8 cellular contexts compared by ENCODE assay signal in genomic region chr4:105707783-105708182, GRCh38. TPM values are rescaled to one million over a fixed set of nuclear protein-coding genes. Genes with fewer than 3 reads are reported as not detected.
DNase-seq lines count a peak whose midpoint lies in the region; ATAC-seq and TF ChIP-seq lines count a peak whose summit lies in the region.

No MANE protein-coding gene starts in this region.

- DNase-seq in cardiac muscle cell (ENCODE audit: low read depth in 1 of 2, low spot score in 1 of 2), result peak in 1 of 2 donors; percentile 5
- DNase-seq in left cardiac atrium, result no peak
- DNase-seq in mammary epithelial cell, result no peak
- no peak for DNase-seq in mesenchymal stem cell
- DNase-seq in effector CD8-positive, alpha-beta T cell (lab: John Stamatoyannopoulos, UW), result no peak
- no peak for DNase-seq in NCI-H187 (lab: John Stamatoyannopoulos, UW)
- DNase-seq in GDM1 (lab: John Stamatoyannopoulos, UW), result no peak

- peak overlapping the region; percentile 97 for H2AFZ ChIP-seq in mammary epithelial cell (ENCODE audit: low read depth, low read length)
- no peak overlapping the region for H2AFZ ChIP-seq in mesenchymal stem cell (ENCODE audit: low read depth, low read length)

- peak overlapping the region in 1 of 2 experiments; percentile 91 for H3K4ac ChIP-seq in mesenchymal stem cell (ENCODE audit: low read depth in 1 of 2, low read length in 2 of 2)

- H3K27ac ChIP-seq in cardiac muscle cell, result peak overlapping the region; percentile 94
- H3K27ac ChIP-seq in mammary epithelial cell (ENCODE audit: insufficient read depth, low read depth, low read length), result peak overlapping the region; percentile 82
- peak overlapping the region; percentile 90 for H3K27ac ChIP-seq in mesenchymal stem cell (ENCODE audit: low read length, poor library complexity, severe bottlenecking)
- H3K27ac ChIP-seq in urinary bladder (ENCODE audit: low read depth), result no peak overlapping the region

- peak overlapping the region; percentile 96 for H3K4me2 ChIP-seq in mammary epithelial cell (ENCODE audit: insufficient read depth, low read depth, low read length)
- peak overlapping the region; percentile 89 for H3K4me2 ChIP-seq in mesenchymal stem cell (ENCODE audit: low read length, poor library complexity, severe bottlenecking)

- H3K79me2 ChIP-seq in mammary epithelial cell (ENCODE audit: insufficient read depth, low read length), result peaks cover 90% of the 10 kb centered on the region

- no peak for ATAC-seq in left cardiac atrium

- dilution Hi-C loops in mammary epithelial cell (cut with HindIII; ENCODE audit: low sequenced_read_pairs), result no loop called here

- in situ Hi-C loops in mammary epithelial cell (cut with MboI; ENCODE audit: low sequenced_read_pairs in 2 of 2), result no loop called here

- peak overlapping the region; percentile 89 for H3K4me3 ChIP-seq in cardiac muscle cell
- peak overlapping the region; percentile 75 to 78 (median 77) for H3K4me3 ChIP-seq in mammary epithelial cell (replicated peaks in 1 of 3; ENCODE audit: insufficient read depth in 1 of 3, low read depth in 2 of 3, low read length in 3 of 3)
- peak overlapping the region; percentile 96 to 100 for H3K4me3 ChIP-seq in mesenchymal stem cell (ENCODE audit: insufficient read depth in 1 of 2, low read depth in 1 of 2, low read length in 2 of 2)
- peak overlapping the region; percentile 90 for H3K4me3 ChIP-seq in urinary bladder (ENCODE audit: low read depth, low read length)

- no peak overlapping the region for H4K8ac ChIP-seq in mesenchymal stem cell (ENCODE audit: low read length)

- H4K20me1 ChIP-seq in mammary epithelial cell (ENCODE audit: insufficient read depth, low read length), result no peaks in the 10 kb centered on the region

- H2BK15ac ChIP-seq in mesenchymal stem cell (ENCODE audit: low read depth, poor library complexity, severe bottlenecking), result no peak overlapping the region

- H2BK12ac ChIP-seq in mesenchymal stem cell (ENCODE audit: low read length in 2 of 2), result no peak overlapping the region

- no peak overlapping the region for H2BK120ac ChIP-seq in mesenchymal stem cell (ENCODE audit: low read depth, low read length)

- H3K9ac ChIP-seq in mammary epithelial cell (ENCODE audit: insufficient read depth, low read length) (peak overlapping the region; percentile 84), mesenchymal stem cell (ENCODE audit: low read length) (peak overlapping the region; percentile 95)

- BruUV-seq in mammary epithelial cell (replicated peaks; lab: Mats Ljungman, UMichigan), result no TSS peak

- H3K4me1 ChIP-seq in cardiac muscle cell (ENCODE audit: low read depth) (peaks cover 11% of the 10 kb centered on the region), mammary epithelial cell (ENCODE audit: insufficient read depth, low read length) (peaks cover 11% of the 10 kb centered on the region), mesenchymal stem cell (ENCODE audit: control insufficient read depth, insufficient read depth, low read depth, low read length) (no peaks in the 10 kb centered on the region), urinary bladder (ENCODE audit: insufficient read depth) (no peaks in the 10 kb centered on the region)

- CTCF ChIA-PET in mammary epithelial cell (lab: Charles Lee; ENCODE audit: low non-redundant PET), result interaction anchor here (0.6 kb wide), 1 partner anchor 591 kb away, joined by 6 read pairs; no protein-coding TSS in a partner anchor

- H3K79me1 ChIP-seq in mesenchymal stem cell (replicated peaks; ENCODE audit: low read length, poor library complexity, severe bottlenecking), result peaks cover 18% of the 10 kb centered on the region

- no peak overlapping the region for H3K23ac ChIP-seq in mesenchymal stem cell (ENCODE audit: low read length in 2 of 2)

- no peak overlapping the region for H2BK5ac ChIP-seq in mesenchymal stem cell (ENCODE audit: low read depth, low read length, poor library complexity, severe bottlenecking)

- TF ChIP-seq CTCF in cardiac muscle cell (IDR thresholded peaks at IDR 0.05; ENCODE audit: low read depth, low read length) (no peak), mammary epithelial cell (conservative IDR thresholded peaks at IDR 0.05 in 1 of 2, IDR thresholded peaks at IDR 0.05 in 1 of 2; ENCODE audit: extremely low read depth in 1 of 2, insufficient read depth in 1 of 2, low read depth in 1 of 2, low read length in 2 of 2) (no peak)

- no peak overlapping the region for H4K91ac ChIP-seq in mesenchymal stem cell (ENCODE audit: low read length)

- no peaks in the 10 kb centered on the region for H3K9me3 ChIP-seq in cardiac muscle cell (ENCODE audit: low read depth)
- H3K9me3 ChIP-seq in mammary epithelial cell (replicated peaks; ENCODE audit: insufficient read depth, low read length), result no peaks in the 10 kb centered on the region
- no peaks in the 10 kb centered on the region for H3K9me3 ChIP-seq in mesenchymal stem cell (ENCODE audit: control insufficient read depth, low read length)

- H3K27me3 ChIP-seq in cardiac muscle cell (no peaks in the 10 kb centered on the region), mammary epithelial cell (ENCODE audit: insufficient read depth, low read length) (no peaks in the 10 kb centered on the region), mesenchymal stem cell (ENCODE audit: control insufficient read depth in 1 of 2, insufficient read depth in 1 of 2, low read length in 2 of 2) (no peaks in the 10 kb centered on the region)

- H3K18ac ChIP-seq in mesenchymal stem cell (ENCODE audit: low read depth in 1 of 2, low read length in 2 of 2), result peak overlapping the region; percentile 88 to 92

- intact Hi-C loops in left cardiac atrium (cut with DNase I), result no loop called here
- intact Hi-C loops in mammary epithelial cell (cut with micrococcal nuclease), result loop anchor here (10.0 kb wide), 1 partner anchor 497 kb away; no protein-coding TSS in a partner anchor

- H3K36me3 ChIP-seq in cardiac muscle cell (no peaks in the 10 kb centered on the region), mammary epithelial cell (ENCODE audit: insufficient read depth, low read length) (peaks cover 3% of the 10 kb centered on the region), mesenchymal stem cell (ENCODE audit: control insufficient read depth in 1 of 2, insufficient read depth in 2 of 2, low read depth in 1 of 2, low read length in 2 of 2) (peaks cover 0 to 8% of the 10 kb centered on the region in 2 experiments), urinary bladder (ENCODE audit: insufficient read depth) (no peaks in the 10 kb centered on the region)

- H3K14ac ChIP-seq in mesenchymal stem cell (ENCODE audit: low read length in 2 of 2), result no peak overlapping the region

- WGBS in mammary epithelial cell (ENCODE audit: low coverage, missing lambda C conversion rate), result 0% methylated on average over 7 of the region's 7 CpGs
- whole genome bisulfite sequencing in mesenchymal stem cell, result 7% methylated on average over 4 of the region's 7 CpGs
- 17% methylated on average over 7 of the region's 7 CpGs for WGBS in urinary bladder

- no peak overlapping the region for H2AK5ac ChIP-seq in mesenchymal stem cell (ENCODE audit: low read length, severe bottlenecking)

RNA-seq across cellular contexts. Expression of gene INTS12, which starts 0.7 kb away (rescaled TPM):
- total RNA-seq in cardiac muscle cell, result 17.6 and 21.8 TPM in 2 replicates
- 32.2 and 34.8 TPM in 2 replicates for polyA plus RNA-seq in cardiac muscle cell
- total RNA-seq in left cardiac atrium, result 10 to 100 TPM; 18.0 to 19.7 TPM
- 10 to 100 TPM; 22.2 to 29.8 TPM for total RNA-seq in mammary epithelial cell
- 26.1 TPM for polyA plus RNA-seq in mammary epithelial cell
- polyA minus RNA-seq in mammary epithelial cell, result 53.0 TPM
- 23.5 TPM for polyA plus RNA-seq in mesenchymal stem cell (2013, experiment 1 of 2)
- polyA plus RNA-seq in mesenchymal stem cell (2013, experiment 2 of 2), result 23.9 TPM
- 18.1 TPM for total RNA-seq in urinary bladder
- polyA plus RNA-seq in urinary bladder, result 18.6 TPM

RNA-seq across cellular contexts. Expression of gene GSTCD, which starts 0.8 kb away (rescaled TPM):
- total RNA-seq in cardiac muscle cell (12.3 and 22.3 TPM in 2 replicates), left cardiac atrium (1 to 10 TPM; 5.0 to 5.4 TPM), mammary epithelial cell (10 to 100 TPM; 20.3 to 22.5 TPM), urinary bladder (24.2 TPM)
- polyA plus RNA-seq in cardiac muscle cell (5.6 and 6.9 TPM in 2 replicates), mammary epithelial cell (11.8 TPM), urinary bladder (3.7 TPM)
- polyA minus RNA-seq in mammary epithelial cell, result 8.7 TPM
- polyA plus RNA-seq in mesenchymal stem cell (2013, experiment 1 of 2), result 3.9 TPM
- polyA plus RNA-seq in mesenchymal stem cell (2013, experiment 2 of 2), result 3.2 TPM
